In the genomic region with DNA sequence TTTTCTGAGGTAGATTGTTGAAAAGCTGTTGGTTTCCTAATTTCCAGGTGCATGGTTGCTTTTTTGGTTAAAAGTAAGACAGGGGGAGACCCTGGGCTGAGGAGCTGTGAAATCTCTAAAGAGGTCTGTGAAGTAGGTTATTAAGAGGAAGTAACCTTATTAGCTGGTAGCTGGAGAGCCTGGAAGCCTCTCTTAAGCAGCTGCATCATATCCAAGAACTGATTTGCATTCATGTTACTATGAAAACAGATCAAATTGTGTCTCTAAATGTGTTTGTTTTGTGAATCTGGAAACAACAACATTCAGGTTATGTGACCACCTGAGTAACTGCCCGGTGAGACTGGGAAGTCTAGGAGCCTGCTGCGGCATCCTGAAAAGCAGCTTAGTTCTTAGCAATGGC, we compare ENCODE assay signal across 10 cellular contexts. TPM values are rescaled to one million over a fixed set of nuclear protein-coding genes. Genes with fewer than 3 reads are reported as not detected.
A peak's percentile ranks its signal among the peaks of the same experiment; 100 is the strongest.
DNase-seq lines count a peak whose midpoint lies in the region; ATAC-seq, FAIRE-seq and TF ChIP-seq lines count a peak whose summit lies in the region.
"Had no signal": no experiment of that assay in that cellular context is flagged by ENCODE, and none has a peak within 500 bp of the region (broad histone marks: within the 10 kb centered on the region; RNA-seq: fewer than 3 reads in every experiment).

No MANE protein-coding gene starts in this region.

- DNase-seq in keratinocyte (ENCODE audit: low read depth, low spot score) = no peak
- no peak for DNase-seq in small intestine
- DNase-seq in SHP77 treated with DMSO at 0.1 percent for 48 hours (lab: John Stamatoyannopoulos, UW) = no peak
- no peak for DNase-seq in CD14-positive monocyte (ENCODE audit: low spot score)
- no peak for DNase-seq in activated CD4-positive, CD25-positive, alpha-beta regulatory T cell treated with anti-CD3 and anti-CD28 coated beads, Interleukin-2, amount 50 U/mL, for 72 hours
- DNase-seq: NCI-H510A treated with DMSO at 0.1 percent for 48 hours; stimulated activated CD4-positive, alpha-beta T cell treated with anti-CD3 and anti-CD28 coated beads, Interleukin-2, amount 100 ng/mL, for 24 hours had no signal

- H3K27me3 ChIP-seq in keratinocyte (ENCODE audit: control insufficient read depth, extremely low read depth, insufficient read depth, low read length) = no peaks in the 10 kb centered on the region
- no peaks in the 10 kb centered on the region for H3K27me3 ChIP-seq in small intestine (ENCODE audit: control insufficient read depth in 2 of 2, insufficient read depth in 2 of 2, low read length in 2 of 2)

- ATAC-seq in GM18868 (IDR thresholded peaks at IDR 0.05; ENCODE audit: unreplicated experiment) = peak; percentile 86
- ATAC-seq in GM21786 (IDR thresholded peaks at IDR 0.05; ENCODE audit: unreplicated experiment) = peak; percentile 90
- ATAC-seq in HG03571 (IDR thresholded peaks at IDR 0.05; ENCODE audit: unreplicated experiment) = peak; percentile 83

- H3K4me3 ChIP-seq in keratinocyte (ENCODE audit: control insufficient read depth in 2 of 3, extremely low read depth in 1 of 3, insufficient read depth in 2 of 3, low read depth in 1 of 3, low read length in 3 of 3) (no peak overlapping the region), small intestine (ENCODE audit: low read depth in 1 of 2, low read length in 2 of 2) (no peak overlapping the region)

- peaks cover 33% of the 10 kb centered on the region for H3K4me1 ChIP-seq in keratinocyte (ENCODE audit: control insufficient read depth, extremely low read depth, insufficient read depth, low read length)
- peaks cover 0 to 2% of the 10 kb centered on the region in 2 donors for H3K4me1 ChIP-seq in small intestine (ENCODE audit: control insufficient read depth in 2 of 2, insufficient read depth in 1 of 2, low read depth in 1 of 2, low read length in 1 of 2)

- dilution Hi-C loops in keratinocyte (cut with MboI; ENCODE audit: extremely low pct_ligation_motif_present, low sequenced_read_pairs) = no loop called here

- H3K9me1 ChIP-seq in keratinocyte (ENCODE audit: control insufficient read depth, extremely low read depth, insufficient read depth, low read length) = peaks cover 2% of the 10 kb centered on the region

- no peaks in the 10 kb centered on the region for H3K36me3 ChIP-seq in keratinocyte (ENCODE audit: control insufficient read depth in 2 of 2, extremely low read depth in 1 of 2, insufficient read depth in 2 of 2, low read length in 2 of 2)
- H3K36me3 ChIP-seq in small intestine (ENCODE audit: control insufficient read depth in 2 of 2, insufficient read depth in 2 of 2, low read length in 2 of 2) = no peaks in the 10 kb centered on the region

- no peak overlapping the region for H2AFZ ChIP-seq in keratinocyte (ENCODE audit: control insufficient read depth, low read length)

- no peaks in the 10 kb centered on the region for H3K36me3 Mint-ChIP-seq in CD14-positive monocyte

- H3K9me3 ChIP-seq in keratinocyte (ENCODE audit: control insufficient read depth, low read depth, low read length) (no peaks in the 10 kb centered on the region), small intestine (ENCODE audit: control insufficient read depth, low read depth) (no peaks in the 10 kb centered on the region)

- H3K27me3 Mint-ChIP-seq in CD14-positive monocyte (ENCODE audit: low read depth in 3 of 3) = peaks cover 0 to 2% (median 0%) of the 10 kb centered on the region in 3 donors

- H3K4me2 ChIP-seq in keratinocyte (ENCODE audit: control insufficient read depth, extremely low read depth, insufficient read depth, low read depth, low read length) = peak overlapping the region; percentile 39

- no peaks in the 10 kb centered on the region for H4K20me1 ChIP-seq in keratinocyte (ENCODE audit: control insufficient read depth, extremely low read depth, insufficient read depth, low read length)

- H3K4me3 Mint-ChIP-seq in CD14-positive monocyte = no peak overlapping the region

- H3K79me2 ChIP-seq in keratinocyte (ENCODE audit: control insufficient read depth, insufficient read depth, low read length) = peaks cover 55% of the 10 kb centered on the region

- FAIRE-seq in keratinocyte (lab: Jason Lieb, UNC) = peak; percentile 9
- no peak for FAIRE-seq in small intestine (lab: Jason Lieb, UNC)

- WGBS in small intestine, 3 donors = 76 to 93% (median 83%) methylated on average over 2 of the region's 2 CpGs

- intact Hi-C loops in CD14-positive monocyte (cut with micrococcal nuclease) = no loop called here

- no peak overlapping the region for H3K9ac ChIP-seq in keratinocyte (ENCODE audit: control insufficient read depth, extremely low read depth, insufficient read depth, low read length)

- TF ChIP-seq CTCF in keratinocyte (optimal IDR thresholded peaks at IDR 0.05 in 1 of 3, IDR thresholded peaks at IDR 0.05 in 1 of 3, conservative IDR thresholded peaks at IDR 0.05 in 1 of 3; ENCODE audit: extremely low read depth in 1 of 3, insufficient read depth in 2 of 3, low read length in 3 of 3) (no peak), CD14-positive monocyte (IDR thresholded peaks at IDR 0.05) (no peak)

- H3K27ac Mint-ChIP-seq in CD14-positive monocyte = peak overlapping the region in 2 of 7 donors; percentile 1 to 17

- H3K4me1 Mint-ChIP-seq in CD14-positive monocyte = peaks cover 2% of the 10 kb centered on the region

- no peaks in the 10 kb centered on the region for H3K9me3 Mint-ChIP-seq in CD14-positive monocyte

- H3K27ac ChIP-seq in keratinocyte (ENCODE audit: control insufficient read depth, insufficient read depth, low read length) (no peak overlapping the region), small intestine (ENCODE audit: low read depth in 1 of 2, low read length in 1 of 2) (no peak overlapping the region)

RNA-seq across cellular contexts. Expression of a gene that starts 54.1 kb away (rescaled TPM):
- polyA plus RNA-seq in keratinocyte (12.2 to 18.7 TPM (median 17.7 TPM) in 3 replicates), small intestine (1 to 10 TPM; 3.4 to 9.7 (median 3.8) TPM), CD14-positive monocyte (1 to 10 TPM; 1.7 to 3.0 TPM)
- polyA plus RNA-seq in keratinocyte (2011; ENCODE audit: low read depth) = 20.1 TPM
- 14.4 and 14.5 TPM in 2 replicates for polyA plus RNA-seq in keratinocyte (2011; cell fraction: cytosol; rRNA removed)
- polyA plus RNA-seq in keratinocyte (2011; cell fraction: nucleus; rRNA removed) = 20.8 and 23.0 TPM in 2 replicates
- polyA plus RNA-seq in keratinocyte (2012; ENCODE audit: low replicate concordance) = 15.5 and 17.3 TPM in 2 replicates
- polyA minus RNA-seq in keratinocyte = 15.6 to 29.9 TPM (median 18.3 TPM) in 3 replicates
- polyA minus RNA-seq in keratinocyte (2011; cell fraction: cytosol; rRNA and poly(A)+ RNA removed) = 9.4 TPM
- 25.6 and 42.8 TPM in 2 replicates for polyA minus RNA-seq in keratinocyte (2011; cell fraction: nucleus; rRNA and poly(A)+ RNA removed)
